28 cellular contexts compared by ENCODE assay signal in genomic region chr5:143447983-143448382, GRCh38. TPM values are rescaled to one million over a fixed set of nuclear protein-coding genes. Genes with fewer than 3 reads are reported as not detected.
DNase-seq lines count a peak whose midpoint lies in the region; ATAC-seq and TF ChIP-seq lines count a peak whose summit lies in the region.
"Had no signal": no experiment of that assay in that cellular context is flagged by ENCODE, and none has a peak within 500 bp of the region (broad histone marks: within the 10 kb centered on the region; RNA-seq: fewer than 3 reads in every experiment).

No MANE protein-coding gene starts in this region.

- no peak for TF ChIP-seq POLR2A in transverse colon (IDR thresholded peaks at IDR 0.05)

- intact Hi-C loops in transverse colon (cut with DNase I; ENCODE audit: low total_unique reads): no loop called here

- WGBS in transverse colon (ENCODE audit: low coverage in 1 of 2), 2 donors: 97 to 100% methylated on average over 1 of the region's 1 CpG

- H3K4me1 ChIP-seq in OCI-LY1 (ENCODE audit: insufficient read depth, low read length, severe bottlenecking): peaks cover 24% of the 10 kb centered on the region
- no peaks in the 10 kb centered on the region for H3K4me1 ChIP-seq in transverse colon
- H3K4me1 ChIP-seq: adrenal gland, body of pancreas, SJSA1 had no signal

- H3K27ac Mint-ChIP-seq in activated CD8-positive, alpha-beta memory T cell treated with anti-CD3 and anti-CD28 coated beads, Interleukin-2, amount 10 ng/mL, durations not matched to agents 7 days and 5 days: no peak overlapping the region
- no peak overlapping the region for H3K27ac Mint-ChIP-seq in stimulated activated naive B cell treated with anti-CD40 and anti-IgM and Interleukin-4, amounts not matched to agents 10 μg/mL and 1 μg/mL and 100 μg/mL, for 72 hours
- H3K27ac Mint-ChIP-seq: B cell, memory B cell, nephron progenitor cell had no signal

- H3K9me3 ChIP-seq in OCI-LY1 (ENCODE audit: low read length) (no peaks in the 10 kb centered on the region), transverse colon (no peaks in the 10 kb centered on the region)
- H3K9me3 ChIP-seq: adrenal gland, body of pancreas, SJSA1 had no signal

- H3K36me3 ChIP-seq in OCI-LY1 (ENCODE audit: insufficient read depth, low read length): no peaks in the 10 kb centered on the region
- H3K36me3 ChIP-seq in transverse colon: no peaks in the 10 kb centered on the region
- H3K36me3 ChIP-seq: adrenal gland, SJSA1 had no signal

- H3K79me2 ChIP-seq in OCI-LY1 (ENCODE audit: insufficient read depth, low read length): no peaks in the 10 kb centered on the region

- no peak overlapping the region for H3K4me3 ChIP-seq in OCI-LY1 (ENCODE audit: low read depth, low read length, poor library complexity, severe bottlenecking)
- H3K4me3 ChIP-seq in transverse colon: no peak overlapping the region
- H3K4me3 ChIP-seq: adrenal gland, body of pancreas, SJSA1 had no signal

- H3K9me2 ChIP-seq in OCI-LY1 (ENCODE audit: low read depth, low read length): no peaks in the 10 kb centered on the region

- in situ Hi-C loops in transverse colon (cut with MboI; ENCODE audit: low pct_ligation_motif_present in 1 of 4, low pct_unique_long_range_greater_than_20kb in 1 of 4, low sequenced_read_pairs in 3 of 4): loop anchor here in 1 of 4 donors (25.0 kb wide), 1 partner anchor 364 kb away; the partner anchor contains the start of gene HMHB1

- no peak overlapping the region for H3K9ac ChIP-seq in OCI-LY1 (ENCODE audit: low read length)

- no peaks in the 10 kb centered on the region for H3K9me3 Mint-ChIP-seq in activated CD8-positive, alpha-beta memory T cell treated with anti-CD3 and anti-CD28 coated beads, Interleukin-2, amount 10 ng/mL, durations not matched to agents 7 days and 5 days (ENCODE audit: low read depth)
- no peaks in the 10 kb centered on the region for H3K9me3 Mint-ChIP-seq in stimulated activated naive B cell treated with anti-CD40 and anti-IgM and Interleukin-4, amounts not matched to agents 10 μg/mL and 1 μg/mL and 100 μg/mL, for 72 hours
- H3K9me3 Mint-ChIP-seq: CD8-positive, alpha-beta memory T cell; central memory CD8-positive, alpha-beta T cell; effector memory CD8-positive, alpha-beta T cell; memory B cell; nephron progenitor cell had no signal

- H3K27ac ChIP-seq in OCI-LY1 (ENCODE audit: low read depth, low read length, poor library complexity, severe bottlenecking): peak overlapping the region; percentile 11
- H3K27ac ChIP-seq in transverse colon: no peak overlapping the region
- H3K27ac ChIP-seq: adrenal gland, body of pancreas, SJSA1, VCaP had no signal

- CTCF ChIA-PET in activated CD8-positive, alpha-beta memory T cell treated with anti-CD3 and anti-CD28 coated beads, Interleukin-2, amount 10 ng/mL, durations not matched to agents 7 days and 5 days (lab: Charles Lee): interaction anchor here (0.7 kb wide), 1 partner anchor 378 kb away, joined by 4 read pairs; no protein-coding TSS in a partner anchor

- no peaks in the 10 kb centered on the region for H3F3A ChIP-seq in OCI-LY1 (ENCODE audit: insufficient read depth, low read length)

- TF ChIP-seq CTCF in OCI-LY1 (IDR thresholded peaks at IDR 0.05; ENCODE audit: low read length) (no peak), transverse colon (IDR thresholded peaks at IDR 0.05) (no peak)

- H3K36me3 Mint-ChIP-seq in activated CD8-positive, alpha-beta memory T cell treated with anti-CD3 and anti-CD28 coated beads, Interleukin-2, amount 10 ng/mL, durations not matched to agents 7 days and 5 days: no peaks in the 10 kb centered on the region
- no peaks in the 10 kb centered on the region for H3K36me3 Mint-ChIP-seq in stimulated activated naive B cell treated with anti-CD40 and anti-IgM and Interleukin-4, amounts not matched to agents 10 μg/mL and 1 μg/mL and 100 μg/mL, for 72 hours
- H3K36me3 Mint-ChIP-seq: CD8-positive, alpha-beta memory T cell; memory B cell had no signal

- H3K27me3 ChIP-seq in OCI-LY1 (ENCODE audit: insufficient read depth, low read length) (no peaks in the 10 kb centered on the region), transverse colon (no peaks in the 10 kb centered on the region)
- H3K27me3 ChIP-seq: body of pancreas, SJSA1 had no signal

- H4K20me1 ChIP-seq in OCI-LY1 (ENCODE audit: insufficient read depth, low read length): no peaks in the 10 kb centered on the region

- H2AFZ ChIP-seq in OCI-LY1 (ENCODE audit: low read length): peak overlapping the region; percentile 30; the same call in 1 of the 2 replicates

- no peak for TF ChIP-seq EP300 in transverse colon (IDR thresholded peaks at IDR 0.05; ENCODE audit: low read depth)

- no peak overlapping the region for H3K4me3 Mint-ChIP-seq in activated CD8-positive, alpha-beta memory T cell treated with anti-CD3 and anti-CD28 coated beads, Interleukin-2, amount 10 ng/mL, durations not matched to agents 7 days and 5 days
- no peak overlapping the region for H3K4me3 Mint-ChIP-seq in stimulated activated naive B cell treated with anti-CD40 and anti-IgM and Interleukin-4, amounts not matched to agents 10 μg/mL and 1 μg/mL and 100 μg/mL, for 72 hours
- H3K4me3 Mint-ChIP-seq: B cell; CD8-positive, alpha-beta memory T cell; central memory CD8-positive, alpha-beta T cell; effector memory CD8-positive, alpha-beta T cell; memory B cell; nephron progenitor cell had no signal

- peaks cover 18% of the 10 kb centered on the region for H3K4me1 Mint-ChIP-seq in activated CD8-positive, alpha-beta memory T cell treated with anti-CD3 and anti-CD28 coated beads, Interleukin-2, amount 10 ng/mL, durations not matched to agents 7 days and 5 days
- peaks cover 2 to 11% of the 10 kb centered on the region in 2 donors for H3K4me1 Mint-ChIP-seq in stimulated activated naive B cell treated with anti-CD40 and anti-IgM and Interleukin-4, amounts not matched to agents 10 μg/mL and 1 μg/mL and 100 μg/mL, for 72 hours
- H3K4me1 Mint-ChIP-seq: memory B cell had no signal

- H3K4me2 ChIP-seq in OCI-LY1 (ENCODE audit: low read length): no peak overlapping the region

- peak; percentile 22 for ATAC-seq in activated CD8-positive, alpha-beta memory T cell treated with anti-CD3 and anti-CD28 coated beads, Interleukin-2, amount 10 ng/mL, durations not matched to agents 7 days and 5 days
- ATAC-seq in GM19351 (IDR thresholded peaks at IDR 0.05; ENCODE audit: unreplicated experiment) (peak; percentile 42), HG03135 (IDR thresholded peaks at IDR 0.05; ENCODE audit: unreplicated experiment) (no peak)
- ATAC-seq in stimulated activated naive B cell treated with anti-CD40 and anti-IgM and Interleukin-4, amounts not matched to agents 10 μg/mL and 1 μg/mL and 100 μg/mL, for 72 hours (replicated peaks): peak; percentile 23 to 42
- ATAC-seq: body of pancreas, left lobe of liver had no signal

- no peak for DNase-seq in activated CD8-positive, alpha-beta memory T cell treated with anti-CD3 and anti-CD28 coated beads, Interleukin-2, amount 10 ng/mL, durations not matched to agents 7 days and 5 days
- no peak for DNase-seq in activated CD8-positive, alpha-beta memory T cell treated with anti-CD3 and anti-CD28 coated beads, Interleukin-2, amount 50 U/mL, for 48 hours
- no peak for DNase-seq in stimulated activated naive B cell treated with anti-CD40 and anti-IgM and Interleukin-4, amounts not matched to agents 10 μg/mL and 1 μg/mL and 100 μg/mL, for 72 hours
- DNase-seq in ureter (ENCODE audit: low spot score) (no peak), transverse colon (no peak)
- DNase-seq: ACHN; adrenal gland; body of pancreas; DMS 273 treated with DMSO at 0.1 percent for 48 hours; EL; IMR-90; NCI-H1092; NCI-H187; NCI-H82; nephron progenitor cell; stimulated activated CD4-positive, alpha-beta T cell treated with anti-CD3 and anti-CD28 coated beads, Interleukin-4, amount 100 ng/mL, for 4 hours; T1000 had no signal

- no peaks in the 10 kb centered on the region for H3K27me3 Mint-ChIP-seq in activated CD8-positive, alpha-beta memory T cell treated with anti-CD3 and anti-CD28 coated beads, Interleukin-2, amount 10 ng/mL, durations not matched to agents 7 days and 5 days
- no peaks in the 10 kb centered on the region for H3K27me3 Mint-ChIP-seq in stimulated activated naive B cell treated with anti-CD40 and anti-IgM and Interleukin-4, amounts not matched to agents 10 μg/mL and 1 μg/mL and 100 μg/mL, for 72 hours
- H3K27me3 Mint-ChIP-seq: B cell; CD8-positive, alpha-beta memory T cell; central memory CD8-positive, alpha-beta T cell; effector memory CD8-positive, alpha-beta T cell; memory B cell had no signal

RNA-seq across cellular contexts. Expression of gene NR3C1, which starts 44.5 kb away (rescaled TPM):
- total RNA-seq in activated CD8-positive, alpha-beta memory T cell treated with anti-CD3 and anti-CD28 coated beads, Interleukin-2, amount 10 ng/mL, durations not matched to agents 7 days and 5 days: 10 to 100 TPM; 66.2 to 77.9 TPM
- 45.8 TPM for total RNA-seq in ureter
- total RNA-seq in transverse colon: 10 to 100 TPM in 3 of 4 donors, 1 to 10 TPM in 1; 8.4 to 37.7 (median 30.3) TPM
